ENCODE assay signal across 8 cellular contexts in genomic region chr10:129465796-129466702, GRCh38. TPM values are rescaled to one million over a fixed set of nuclear protein-coding genes. Genes with fewer than 3 reads are reported as not detected.
A peak's percentile ranks its signal among the peaks of the same experiment; 100 is the strongest.
DNase-seq lines count a peak whose midpoint lies in the region; ATAC-seq and TF ChIP-seq lines count a peak whose summit lies in the region.

No MANE protein-coding gene starts in this region.

- DNase-seq in activated CD4-positive, alpha-beta T cell treated with anti-CD3 and anti-CD28 coated beads for 48 hours = peak; percentile 8
- DNase-seq in activated CD4-positive, alpha-beta T cell treated with anti-CD3 and anti-CD28 coated beads, Interleukin-2, amount 50 U/mL, for 4 hours = no peak
- DNase-seq in RKO (ENCODE audit: low spot score) = peak; percentile 42
- DNase-seq in fibroblast of mammary gland (ENCODE audit: low read depth) = peak; percentile 3
- DNase-seq in NCI-H128 (lab: John Stamatoyannopoulos, UW; ENCODE audit: unreplicated experiment) = no peak

- TF ChIP-seq CTCF in fibroblast of mammary gland (conservative IDR thresholded peaks at IDR 0.05; ENCODE audit: control insufficient read depth, insufficient read depth, low read depth, low read length) = no peak

- ATAC-seq in GM21423 (IDR thresholded peaks at IDR 0.05; ENCODE audit: unreplicated experiment) = no peak
- no peak for ATAC-seq in GM18867 (IDR thresholded peaks at IDR 0.05; ENCODE audit: unreplicated experiment)

- H3K9me3 ChIP-seq in skeletal muscle tissue (ENCODE audit: control insufficient read depth in 3 of 3, low read length in 3 of 3) = no peaks in the 10 kb centered on the region

- peak overlapping the region; percentile 52 for H3K27ac ChIP-seq in skeletal muscle tissue (ENCODE audit: low read depth, low read length)

- no peaks in the 10 kb centered on the region for H3K36me3 ChIP-seq in skeletal muscle tissue (ENCODE audit: control insufficient read depth in 3 of 3, insufficient read depth in 3 of 3, low read length in 3 of 3)

- H3K9ac ChIP-seq in skeletal muscle tissue (ENCODE audit: low read depth in 1 of 3, low read length in 3 of 3) = peak overlapping the region; percentile 65 to 85 (median 67)

- H3K4me3 ChIP-seq in fibroblast of mammary gland (ENCODE audit: control insufficient read depth, low read depth, low read length) = peak overlapping the region; percentile 54
- H3K4me3 ChIP-seq in skeletal muscle tissue (ENCODE audit: low read length in 3 of 3) = peak overlapping the region; percentile 69 to 87 (median 71)

- H3K4me1 ChIP-seq in skeletal muscle tissue (ENCODE audit: control insufficient read depth in 3 of 3, insufficient read depth in 3 of 3, low read length in 3 of 3) = peaks cover 9 to 19% (median 15%) of the 10 kb centered on the region in 3 donors

- H3K27me3 ChIP-seq in skeletal muscle tissue (ENCODE audit: control insufficient read depth in 3 of 3, insufficient read depth in 3 of 3, low read length in 3 of 3) = no peaks in the 10 kb centered on the region

RNA-seq across cellular contexts. Expression of gene MGMT, which starts 1.0 kb away (rescaled TPM):
- 29.7 TPM for total RNA-seq in skeletal muscle tissue

Comparison
In these comparisons a context has a peak if more than half of its experiments do, and no peak if none do; other contexts are left out.
1. DNase-seq: peak in activated CD4-positive, alpha-beta T cell treated with anti-CD3 and anti-CD28 coated beads for 48 hours (single experiment), RKO (single experiment) and fibroblast of mammary gland (single experiment); none in activated CD4-positive, alpha-beta T cell treated with anti-CD3 and anti-CD28 coated beads, Interleukin-2, amount 50 U/mL, for 4 hours (0 of 2) and NCI-H128 (single experiment).